8 cellular contexts compared by ENCODE assay signal in the genomic region with DNA sequence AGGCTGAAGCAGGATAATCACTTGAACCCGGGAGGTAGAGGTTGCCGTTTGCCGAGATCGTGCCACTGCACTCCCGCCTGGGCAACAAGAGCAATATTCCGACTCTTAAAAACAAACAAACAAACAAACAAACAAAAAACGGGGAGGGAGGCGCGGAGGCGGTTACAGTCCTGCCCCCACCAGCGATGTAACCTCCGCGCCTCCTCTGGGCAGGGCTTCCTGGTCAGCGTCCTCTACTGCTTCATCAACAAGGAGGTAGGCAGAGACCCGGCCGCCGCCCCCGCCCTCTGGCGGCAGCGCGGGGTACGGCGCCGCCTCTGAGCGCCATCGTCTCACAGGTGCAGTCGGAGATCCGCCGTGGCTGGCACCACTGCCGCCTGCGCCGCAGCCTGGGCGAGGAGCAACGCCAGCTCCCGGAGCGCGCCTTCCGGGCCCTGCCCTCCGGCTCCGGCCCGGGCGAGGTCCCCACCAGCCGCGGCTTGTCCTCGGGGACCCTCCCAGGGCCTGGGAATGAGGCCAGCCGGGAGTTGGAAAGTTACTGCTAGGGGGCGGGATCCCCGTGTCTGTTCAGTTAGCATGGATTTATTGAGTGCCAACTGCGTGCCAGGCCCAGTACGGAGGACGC. TPM values are rescaled to one million over a fixed set of nuclear protein-coding genes. Genes with fewer than 3 reads are reported as not detected.
DNase-seq lines count a peak whose midpoint lies in the region; ATAC-seq and TF ChIP-seq lines count a peak whose summit lies in the region.

No MANE protein-coding gene starts in this region.

- peak; percentile 89 for TF ChIP-seq CTCF in hepatocyte (IDR thresholded peaks at IDR 0.05; ENCODE audit: poor library complexity)

- H3K27ac ChIP-seq in hepatocyte: peak overlapping the region; percentile 44

- H3K79me2 ChIP-seq in hepatocyte: no peaks in the 10 kb centered on the region

- WGBS in hepatocyte (ENCODE audit: low lambda C conversion rate, missing lambda C conversion rate): 8% methylated on average over 51 of the region's 51 CpGs

- H2AFZ ChIP-seq in hepatocyte: peak overlapping the region; percentile 93

- H3K27me3 ChIP-seq in hepatocyte: no peaks in the 10 kb centered on the region

- no peaks in the 10 kb centered on the region for H3K9me2 ChIP-seq in hepatocyte (replicated peaks; ENCODE audit: insufficient read depth)

- peak; percentile 62 for ATAC-seq in HG02610 (IDR thresholded peaks at IDR 0.05; ENCODE audit: unreplicated experiment)
- no peak for ATAC-seq in GM18870 (IDR thresholded peaks at IDR 0.05; ENCODE audit: unreplicated experiment)

- no peaks in the 10 kb centered on the region for H4K20me1 ChIP-seq in hepatocyte (ENCODE audit: insufficient read depth, poor library complexity, severe bottlenecking)

- no peaks in the 10 kb centered on the region for H3K9me3 ChIP-seq in hepatocyte (ENCODE audit: low read depth)

- DNase-seq in GM03348 (ENCODE audit: low spot score) (peak; percentile 93), NCI-H187 (lab: John Stamatoyannopoulos, UW) (peak; percentile 46 to 70), T-helper 22 cell (ENCODE audit: low read depth) (peak; percentile 66), astrocyte of the hippocampus (ENCODE audit: low read depth, low spot score) (peak; percentile 93), hepatocyte (ENCODE audit: low spot score) (peak; percentile 89), retina (peak; percentile 94)

- H3K4me2 ChIP-seq in hepatocyte: peak overlapping the region; percentile 92

- peaks cover 9% of the 10 kb centered on the region for H3K4me1 ChIP-seq in hepatocyte (ENCODE audit: insufficient read depth)

- no peaks in the 10 kb centered on the region for H3K36me3 ChIP-seq in hepatocyte (replicated peaks; ENCODE audit: insufficient read depth, low read depth)

- peak overlapping the region; percentile 11 for H3K4me3 ChIP-seq in hepatocyte

RNA-seq across cellular contexts. Expression of a gene that starts 10.2 kb away (rescaled TPM):
- 149 and 165 TPM in 2 replicates for total RNA-seq in hepatocyte
- 478 and 513 TPM in 2 replicates for polyA plus RNA-seq in hepatocyte

RNA-seq across cellular contexts. Expression of a gene that starts 11.0 kb away (rescaled TPM):
- 7.5 and 10.3 TPM in 2 replicates for total RNA-seq in hepatocyte
- 6.8 and 11.0 TPM in 2 replicates for polyA plus RNA-seq in hepatocyte

RNA-seq across cellular contexts. Expression of a gene that starts 13.5 kb away (rescaled TPM):
- total RNA-seq in hepatocyte: 1.8 and 2.7 TPM in 2 replicates
- 5.6 and 6.7 TPM in 2 replicates for polyA plus RNA-seq in hepatocyte

RNA-seq across cellular contexts. Expression of a gene that starts 42.3 kb away (rescaled TPM):
- 9.1 and 13.9 TPM in 2 replicates for total RNA-seq in hepatocyte
- polyA plus RNA-seq in hepatocyte: 17.0 and 20.6 TPM in 2 replicates

RNA-seq across cellular contexts. Expression of a gene that starts 49.2 kb away (rescaled TPM):
- total RNA-seq in hepatocyte: 4.6 and 7.5 TPM in 2 replicates
- 13.3 and 14.8 TPM in 2 replicates for polyA plus RNA-seq in hepatocyte
